Comparison of ENCODE assay signal across 9 cellular contexts in genomic region chr10:3525832-3526449, GRCh38.
DNase-seq lines count a peak whose midpoint lies in the region; ATAC-seq, FAIRE-seq and TF ChIP-seq lines count a peak whose summit lies in the region.
"Had no signal": no experiment of that assay in that cellular context is flagged by ENCODE, and none has a peak within 500 bp of the region (broad histone marks: within the 10 kb centered on the region; RNA-seq: fewer than 3 reads in every experiment).

No MANE protein-coding gene starts in this region.

- H3K4me2 ChIP-seq in keratinocyte (ENCODE audit: control insufficient read depth, extremely low read depth, insufficient read depth, low read depth, low read length), result peak overlapping the region; percentile 31

- no peaks in the 10 kb centered on the region for H3K36me3 ChIP-seq in keratinocyte (ENCODE audit: control insufficient read depth in 2 of 2, extremely low read depth in 1 of 2, insufficient read depth in 2 of 2, low read length in 2 of 2)
- no peaks in the 10 kb centered on the region for H3K36me3 ChIP-seq in thyroid gland
- H3K36me3 ChIP-seq in ovary, result no peaks in the 10 kb centered on the region
- H3K36me3 ChIP-seq: right lobe of liver had no signal

- no peak overlapping the region for H2AFZ ChIP-seq in keratinocyte (ENCODE audit: control insufficient read depth, low read length)

- peak; percentile 99 for FAIRE-seq in keratinocyte (lab: Jason Lieb, UNC)

- in situ Hi-C loops in astrocyte of the spinal cord (cut with HindIII; ENCODE audit: low sequenced_read_pairs), result no loop called here

- no peaks in the 10 kb centered on the region for H4K20me1 ChIP-seq in keratinocyte (ENCODE audit: control insufficient read depth, extremely low read depth, insufficient read depth, low read length)

- no peak for TF ChIP-seq EP300 in ovary (IDR thresholded peaks at IDR 0.05)

- 69 to 87% methylated on average over 11 of the region's 11 CpGs for WGBS in thyroid gland, 2 donors
- 59 to 66% (median 65%) methylated on average over 11 of the region's 11 CpGs for WGBS in ovary, 3 donors

- peak; percentile 54 for DNase-seq in HK-2 (ENCODE audit: unreplicated experiment)
- DNase-seq in astrocyte of the spinal cord (ENCODE audit: low read depth, low spot score), result peak; percentile 98
- DNase-seq in keratinocyte (ENCODE audit: low read depth, low spot score), result peak; percentile 77
- DNase-seq in thyroid gland, result no peak
- no peak for DNase-seq in NCI-H128 (lab: John Stamatoyannopoulos, UW; ENCODE audit: unreplicated experiment)
- DNase-seq in ovary, result no peak
- DNase-seq: right lobe of liver had no signal

- H3K9ac ChIP-seq in keratinocyte (ENCODE audit: control insufficient read depth, extremely low read depth, insufficient read depth, low read length), result no peak overlapping the region

- H3K27ac ChIP-seq in keratinocyte (ENCODE audit: control insufficient read depth, insufficient read depth, low read length), result peak overlapping the region; percentile 71
- peak overlapping the region in 2 of 3 donors; percentile 9 to 69 for H3K27ac ChIP-seq in thyroid gland
- H3K27ac ChIP-seq in ovary, result peak overlapping the region in 1 of 2 donors; percentile 12
- H3K27ac ChIP-seq: right lobe of liver had no signal

- no peaks in the 10 kb centered on the region for H3K9me1 ChIP-seq in keratinocyte (ENCODE audit: control insufficient read depth, extremely low read depth, insufficient read depth, low read length)

- ATAC-seq in GM18519 (IDR thresholded peaks at IDR 0.05; ENCODE audit: low FRiP score, unreplicated experiment), result no peak
- ATAC-seq in GM21367 (IDR thresholded peaks at IDR 0.05; ENCODE audit: unreplicated experiment), result no peak

- TF ChIP-seq POLR2A in thyroid gland (IDR thresholded peaks at IDR 0.05) (no peak), ovary (IDR thresholded peaks at IDR 0.05) (no peak)

- TF ChIP-seq CTCF in astrocyte of the spinal cord (IDR thresholded peaks at IDR 0.05; ENCODE audit: low read depth, low read length), result no peak
- TF ChIP-seq CTCF in keratinocyte (optimal IDR thresholded peaks at IDR 0.05 in 1 of 3, IDR thresholded peaks at IDR 0.05 in 1 of 3, conservative IDR thresholded peaks at IDR 0.05 in 1 of 3; ENCODE audit: extremely low read depth in 1 of 3, insufficient read depth in 2 of 3, low read length in 3 of 3), result no peak
- TF ChIP-seq CTCF in thyroid gland (IDR thresholded peaks at IDR 0.05), result no peak
- no peak for TF ChIP-seq CTCF in ovary (IDR thresholded peaks at IDR 0.05)

- no peaks in the 10 kb centered on the region for H3K9me3 ChIP-seq in keratinocyte (ENCODE audit: control insufficient read depth, low read depth, low read length)
- H3K9me3 ChIP-seq in thyroid gland, result no peaks in the 10 kb centered on the region
- no peaks in the 10 kb centered on the region for H3K9me3 ChIP-seq in ovary
- H3K9me3 ChIP-seq: right lobe of liver had no signal

- intact Hi-C loops in thyroid gland (cut with DNase I), result no loop called here
- intact Hi-C loops in ovary (cut with DNase I), result no loop called here

- H3K4me3 ChIP-seq in astrocyte of the spinal cord (ENCODE audit: low read depth, low read length) (no peak overlapping the region), keratinocyte (ENCODE audit: control insufficient read depth in 2 of 3, extremely low read depth in 1 of 3, insufficient read depth in 2 of 3, low read depth in 1 of 3, low read length in 3 of 3) (no peak overlapping the region), thyroid gland (replicated peaks in 1 of 3) (no peak overlapping the region), ovary (no peak overlapping the region)
- H3K4me3 ChIP-seq: right lobe of liver had no signal

- H3K79me2 ChIP-seq in keratinocyte (ENCODE audit: control insufficient read depth, insufficient read depth, low read length), result no peaks in the 10 kb centered on the region

- peaks cover 30% of the 10 kb centered on the region for H3K4me1 ChIP-seq in keratinocyte (ENCODE audit: control insufficient read depth, extremely low read depth, insufficient read depth, low read length)
- peaks cover 0 to 6% of the 10 kb centered on the region in 2 donors for H3K4me1 ChIP-seq in thyroid gland
- peaks cover 2% of the 10 kb centered on the region for H3K4me1 ChIP-seq in ovary (ENCODE audit: insufficient read depth)
- H3K4me1 ChIP-seq: right lobe of liver had no signal

- dilution Hi-C loops in keratinocyte (cut with MboI; ENCODE audit: extremely low pct_ligation_motif_present, low sequenced_read_pairs), result no loop called here

- H3K27me3 ChIP-seq in keratinocyte (ENCODE audit: control insufficient read depth, extremely low read depth, insufficient read depth, low read length), result no peaks in the 10 kb centered on the region
- H3K27me3 ChIP-seq in thyroid gland, result no peaks in the 10 kb centered on the region
- H3K27me3 ChIP-seq in ovary, result no peaks in the 10 kb centered on the region
- H3K27me3 ChIP-seq: right lobe of liver had no signal

Comparison
In these comparisons a context has a peak if more than half of its experiments do, and no peak if none do; other contexts are left out.
1. DNase-seq: peak in HK-2 (single experiment), astrocyte of the spinal cord (single experiment) and keratinocyte (single experiment); none in thyroid gland (0 of 2), NCI-H128 (single experiment) and ovary (0 of 5).